ENCODE assay signal across 8 cellular contexts in the genomic region with DNA sequence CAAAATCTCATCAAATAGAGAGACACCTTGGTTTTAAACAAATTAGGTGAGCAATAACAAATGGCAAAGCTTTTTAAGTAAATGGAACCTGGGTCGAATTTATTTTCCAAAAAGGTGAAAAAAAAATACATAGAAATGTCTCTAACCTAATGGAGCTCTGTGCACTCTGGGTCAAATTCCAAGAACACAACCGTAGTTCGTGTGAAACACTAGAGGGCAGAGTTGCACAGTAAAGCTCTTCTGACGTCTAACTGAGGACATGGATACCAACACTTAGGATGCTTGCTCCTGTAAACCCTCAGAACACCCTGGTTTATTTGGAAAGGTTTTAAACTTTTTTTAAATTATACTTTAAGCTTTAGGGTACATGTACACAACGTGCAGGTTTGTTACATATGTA. TPM values are rescaled to one million over a fixed set of nuclear protein-coding genes. Genes with fewer than 3 reads are reported as not detected.
DNase-seq lines count a peak whose midpoint lies in the region; ATAC-seq and TF ChIP-seq lines count a peak whose summit lies in the region.

No MANE protein-coding gene starts in this region.

- ATAC-seq in GM19035 (IDR thresholded peaks at IDR 0.05; ENCODE audit: unreplicated experiment) (peak; percentile 97), HG03135 (IDR thresholded peaks at IDR 0.05; ENCODE audit: unreplicated experiment) (peak; percentile 95), left ventricle myocardium superior (peak; percentile 77)
- peak; percentile 61 for ATAC-seq in stimulated activated effector memory CD8-positive, alpha-beta T cell treated with anti-CD3 and anti-CD28 coated beads, Interleukin-12 subunit alpha, Interleukin-12 subunit beta, amount 100 ng/mL, for 72 hours

- no peak overlapping the region for H3K27ac Mint-ChIP-seq in stimulated activated effector memory CD8-positive, alpha-beta T cell treated with anti-CD3 and anti-CD28 coated beads, Interleukin-12 subunit alpha, Interleukin-12 subunit beta, amount 100 ng/mL, for 72 hours

- H3K4me3 Mint-ChIP-seq in stimulated activated effector memory CD8-positive, alpha-beta T cell treated with anti-CD3 and anti-CD28 coated beads, Interleukin-12 subunit alpha, Interleukin-12 subunit beta, amount 100 ng/mL, for 72 hours: no peak overlapping the region

- H3K27me3 ChIP-seq in WERI-Rb-1 (ENCODE audit: insufficient read depth, low read depth, severe bottlenecking): no peaks in the 10 kb centered on the region

- H3K4me1 Mint-ChIP-seq in stimulated activated effector memory CD8-positive, alpha-beta T cell treated with anti-CD3 and anti-CD28 coated beads, Interleukin-12 subunit alpha, Interleukin-12 subunit beta, amount 100 ng/mL, for 72 hours: no peaks in the 10 kb centered on the region

- intact Hi-C loops in left ventricle myocardium superior (cut with micrococcal nuclease): loop anchor here (10.0 kb wide), 1 partner anchor 294 kb away; no protein-coding TSS in a partner anchor

- no peaks in the 10 kb centered on the region for H3K9me3 Mint-ChIP-seq in stimulated activated effector memory CD8-positive, alpha-beta T cell treated with anti-CD3 and anti-CD28 coated beads, Interleukin-12 subunit alpha, Interleukin-12 subunit beta, amount 100 ng/mL, for 72 hours

- H3K4me3 ChIP-seq in WERI-Rb-1 (ENCODE audit: low read depth, low read length): no peak overlapping the region

- DNase-seq in DMS 273 (lab: John Stamatoyannopoulos, UW; ENCODE audit: unreplicated experiment) (peak; percentile 82), NCI-H2171 treated with DMSO at 0.1 percent for 48 hours (lab: John Stamatoyannopoulos, UW) (peak; percentile 82), WERI-Rb-1 (peak; percentile 58), left ventricle myocardium superior (no peak), GOT3 (lab: John Stamatoyannopoulos, UW) (no peak)
- DNase-seq in stimulated activated effector memory CD8-positive, alpha-beta T cell treated with anti-CD3 and anti-CD28 coated beads, Interleukin-12 subunit alpha, Interleukin-12 subunit beta, amount 100 ng/mL, for 72 hours (ENCODE audit: low spot score in 2 of 2): no peak

- no peak overlapping the region for H3K27ac ChIP-seq in WERI-Rb-1

- no peaks in the 10 kb centered on the region for H3K36me3 Mint-ChIP-seq in stimulated activated effector memory CD8-positive, alpha-beta T cell treated with anti-CD3 and anti-CD28 coated beads, Interleukin-12 subunit alpha, Interleukin-12 subunit beta, amount 100 ng/mL, for 72 hours

- no peaks in the 10 kb centered on the region for H3K9me3 ChIP-seq in WERI-Rb-1 (ENCODE audit: severe bottlenecking)

- peak; percentile 78 for TF ChIP-seq CTCF in WERI-Rb-1 (IDR thresholded peaks at IDR 0.05; ENCODE audit: low read depth, low read length)

- H3K36me3 ChIP-seq in WERI-Rb-1: no peaks in the 10 kb centered on the region

RNA-seq across cellular contexts. Expression of a gene that starts 18.9 kb away (rescaled TPM):
- total RNA-seq in left ventricle myocardium superior: 10.0 TPM

Comparison
In these comparisons a context has a peak if more than half of its experiments do, and no peak if none do; other contexts are left out.
1. DNase-seq: peak in DMS 273 (single experiment), NCI-H2171 treated with DMSO at 0.1 percent for 48 hours (single experiment) and WERI-Rb-1 (single experiment); none in left ventricle myocardium superior (single experiment), stimulated activated effector memory CD8-positive, alpha-beta T cell treated with anti-CD3 and anti-CD28 coated beads, Interleukin-12 subunit alpha, Interleukin-12 subunit beta, amount 100 ng/mL, for 72 hours (0 of 2) and GOT3 (single experiment).
2. Peak in every context shown above with its lines, with median percentiles within 50 percentile points of each other: ATAC-seq.